ENCODE assay signal across 1 cellular context in the genomic region with DNA sequence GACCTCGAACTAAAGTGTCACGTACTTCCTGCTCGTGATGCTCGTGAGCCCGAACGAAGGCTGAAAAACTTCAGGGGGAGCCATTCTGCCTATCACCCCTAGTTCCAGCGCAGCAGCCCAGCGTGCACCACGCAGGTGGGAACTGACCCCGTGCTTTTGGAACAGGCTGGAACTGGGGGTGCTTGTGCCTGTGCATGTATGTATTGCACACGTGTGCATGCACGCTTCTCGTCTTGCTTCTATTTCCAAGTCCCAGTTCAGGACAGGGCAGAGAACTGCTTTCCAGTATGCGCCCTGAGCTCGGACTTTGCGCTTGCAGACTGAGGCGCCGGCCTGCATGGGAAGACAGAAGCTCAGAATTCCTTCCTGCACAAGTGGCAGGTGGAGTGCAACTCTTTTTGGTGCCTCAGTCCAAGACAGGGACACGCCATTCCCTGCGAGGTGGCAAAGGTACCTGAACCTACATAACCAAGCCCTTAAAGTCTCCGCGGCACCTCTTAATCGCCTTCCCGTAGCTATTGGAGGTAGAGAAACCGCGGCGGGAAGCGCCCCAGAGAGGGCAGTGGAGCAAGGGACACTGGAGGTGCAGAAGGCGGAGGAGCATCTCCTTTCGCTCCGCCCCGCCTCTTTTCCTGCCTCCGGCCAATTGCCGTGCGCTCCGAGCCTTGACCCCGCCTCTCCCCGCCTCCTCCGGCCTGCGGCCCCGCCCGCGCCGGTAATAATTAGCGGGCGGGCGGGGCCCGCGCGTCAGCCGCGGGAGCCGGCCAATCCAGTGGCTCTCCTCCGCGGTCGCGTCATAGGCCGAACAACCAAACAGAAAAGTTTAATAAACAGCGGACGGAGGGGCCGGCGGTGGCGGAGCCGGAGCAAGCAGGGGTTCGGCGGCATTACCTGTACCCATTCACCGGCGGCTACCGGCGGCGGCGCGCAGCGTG.
A peak's percentile ranks its signal among the peaks of the same experiment; 100 is the strongest.
TF ChIP-seq lines count a peak whose summit lies in the region.

A gene (plus strand): TSS at position 826 of the 935 bp plus-strand sequence. CDS start 60,669 bp downstream, outside the sequence.

TF ChIP-seq in K562, 482 proteins besides CTCF, POLR2A, EP300 and RAD21 (continued from another document):
- TF ChIP-seq, protein P1, sequence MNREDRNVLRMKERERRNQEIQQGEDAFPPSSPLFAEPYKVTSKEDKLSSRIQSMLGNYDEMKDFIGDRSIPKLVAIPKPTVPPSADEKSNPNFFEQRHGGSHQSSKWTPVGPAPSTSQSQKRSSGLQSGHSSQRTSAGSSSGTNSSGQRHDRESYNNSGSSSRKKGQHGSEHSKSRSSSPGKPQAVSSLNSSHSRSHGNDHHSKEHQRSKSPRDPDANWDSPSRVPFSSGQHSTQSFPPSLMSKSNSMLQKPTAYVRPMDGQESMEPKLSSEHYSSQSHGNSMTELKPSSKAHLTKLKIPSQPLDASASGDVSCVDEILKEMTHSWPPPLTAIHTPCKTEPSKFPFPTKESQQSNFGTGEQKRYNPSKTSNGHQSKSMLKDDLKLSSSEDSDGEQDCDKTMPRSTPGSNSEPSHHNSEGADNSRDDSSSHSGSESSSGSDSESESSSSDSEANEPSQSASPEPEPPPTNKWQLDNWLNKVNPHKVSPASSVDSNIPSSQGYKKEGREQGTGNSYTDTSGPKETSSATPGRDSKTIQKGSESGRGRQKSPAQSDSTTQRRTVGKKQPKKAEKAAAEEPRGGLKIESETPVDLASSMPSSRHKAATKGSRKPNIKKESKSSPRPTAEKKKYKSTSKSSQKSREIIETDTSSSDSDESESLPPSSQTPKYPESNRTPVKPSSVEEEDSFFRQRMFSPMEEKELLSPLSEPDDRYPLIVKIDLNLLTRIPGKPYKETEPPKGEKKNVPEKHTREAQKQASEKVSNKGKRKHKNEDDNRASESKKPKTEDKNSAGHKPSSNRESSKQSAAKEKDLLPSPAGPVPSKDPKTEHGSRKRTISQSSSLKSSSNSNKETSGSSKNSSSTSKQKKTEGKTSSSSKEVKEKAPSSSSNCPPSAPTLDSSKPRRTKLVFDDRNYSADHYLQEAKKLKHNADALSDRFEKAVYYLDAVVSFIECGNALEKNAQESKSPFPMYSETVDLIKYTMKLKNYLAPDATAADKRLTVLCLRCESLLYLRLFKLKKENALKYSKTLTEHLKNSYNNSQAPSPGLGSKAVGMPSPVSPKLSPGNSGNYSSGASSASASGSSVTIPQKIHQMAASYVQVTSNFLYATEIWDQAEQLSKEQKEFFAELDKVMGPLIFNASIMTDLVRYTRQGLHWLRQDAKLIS (CRISPR knock-in tag; IDR thresholded peaks at IDR 0.05), result 0 out of 2 replicates have a peak, but pooled peaks have one; percentile 69
- TF ChIP-seq, protein P2, sequence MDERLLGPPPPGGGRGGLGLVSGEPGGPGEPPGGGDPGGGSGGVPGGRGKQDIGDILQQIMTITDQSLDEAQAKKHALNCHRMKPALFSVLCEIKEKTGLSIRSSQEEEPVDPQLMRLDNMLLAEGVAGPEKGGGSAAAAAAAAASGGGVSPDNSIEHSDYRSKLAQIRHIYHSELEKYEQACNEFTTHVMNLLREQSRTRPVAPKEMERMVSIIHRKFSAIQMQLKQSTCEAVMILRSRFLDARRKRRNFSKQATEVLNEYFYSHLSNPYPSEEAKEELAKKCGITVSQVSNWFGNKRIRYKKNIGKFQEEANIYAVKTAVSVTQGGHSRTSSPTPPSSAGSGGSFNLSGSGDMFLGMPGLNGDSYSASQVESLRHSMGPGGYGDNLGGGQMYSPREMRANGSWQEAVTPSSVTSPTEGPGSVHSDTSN (CRISPR knock-in tag; IDR thresholded peaks at IDR 0.05; ENCODE audit: low read depth), result no peak
- TF ChIP-seq, protein P2 (tag; conservative IDR thresholded peaks at IDR 0.05; ENCODE audit: low read depth), result no peak
- TF ChIP-seq, protein P3, sequence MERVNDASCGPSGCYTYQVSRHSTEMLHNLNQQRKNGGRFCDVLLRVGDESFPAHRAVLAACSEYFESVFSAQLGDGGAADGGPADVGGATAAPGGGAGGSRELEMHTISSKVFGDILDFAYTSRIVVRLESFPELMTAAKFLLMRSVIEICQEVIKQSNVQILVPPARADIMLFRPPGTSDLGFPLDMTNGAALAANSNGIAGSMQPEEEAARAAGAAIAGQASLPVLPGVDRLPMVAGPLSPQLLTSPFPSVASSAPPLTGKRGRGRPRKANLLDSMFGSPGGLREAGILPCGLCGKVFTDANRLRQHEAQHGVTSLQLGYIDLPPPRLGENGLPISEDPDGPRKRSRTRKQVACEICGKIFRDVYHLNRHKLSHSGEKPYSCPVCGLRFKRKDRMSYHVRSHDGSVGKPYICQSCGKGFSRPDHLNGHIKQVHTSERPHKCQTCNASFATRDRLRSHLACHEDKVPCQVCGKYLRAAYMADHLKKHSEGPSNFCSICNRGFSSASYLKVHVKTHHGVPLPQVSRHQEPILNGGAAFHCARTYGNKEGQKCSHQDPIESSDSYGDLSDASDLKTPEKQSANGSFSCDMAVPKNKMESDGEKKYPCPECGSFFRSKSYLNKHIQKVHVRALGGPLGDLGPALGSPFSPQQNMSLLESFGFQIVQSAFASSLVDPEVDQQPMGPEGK (CRISPR knock-in tag; IDR thresholded peaks at IDR 0.05; ENCODE audit: borderline replicate concordance), result no peak
- TF ChIP-seq KAT2B (IDR thresholded peaks at IDR 0.05; ENCODE audit: low read depth, low read length) (no peak), ZNF695 (CRISPR knock-in tag; IDR thresholded peaks at IDR 0.05) (no peak), CTBP1 (IDR thresholded peaks at IDR 0.05; ENCODE audit: borderline replicate concordance) (peak; percentile 87), CHD2 (IDR thresholded peaks at IDR 0.05; ENCODE audit: low read depth, low read length) (no peak), MAFG (tag; conservative IDR thresholded peaks at IDR 0.05) (no peak), ZFP30 (CRISPR knock-in tag; IDR thresholded peaks at IDR 0.05; ENCODE audit: borderline replicate concordance) (no peak)
- TF ChIP-seq, protein P4, sequence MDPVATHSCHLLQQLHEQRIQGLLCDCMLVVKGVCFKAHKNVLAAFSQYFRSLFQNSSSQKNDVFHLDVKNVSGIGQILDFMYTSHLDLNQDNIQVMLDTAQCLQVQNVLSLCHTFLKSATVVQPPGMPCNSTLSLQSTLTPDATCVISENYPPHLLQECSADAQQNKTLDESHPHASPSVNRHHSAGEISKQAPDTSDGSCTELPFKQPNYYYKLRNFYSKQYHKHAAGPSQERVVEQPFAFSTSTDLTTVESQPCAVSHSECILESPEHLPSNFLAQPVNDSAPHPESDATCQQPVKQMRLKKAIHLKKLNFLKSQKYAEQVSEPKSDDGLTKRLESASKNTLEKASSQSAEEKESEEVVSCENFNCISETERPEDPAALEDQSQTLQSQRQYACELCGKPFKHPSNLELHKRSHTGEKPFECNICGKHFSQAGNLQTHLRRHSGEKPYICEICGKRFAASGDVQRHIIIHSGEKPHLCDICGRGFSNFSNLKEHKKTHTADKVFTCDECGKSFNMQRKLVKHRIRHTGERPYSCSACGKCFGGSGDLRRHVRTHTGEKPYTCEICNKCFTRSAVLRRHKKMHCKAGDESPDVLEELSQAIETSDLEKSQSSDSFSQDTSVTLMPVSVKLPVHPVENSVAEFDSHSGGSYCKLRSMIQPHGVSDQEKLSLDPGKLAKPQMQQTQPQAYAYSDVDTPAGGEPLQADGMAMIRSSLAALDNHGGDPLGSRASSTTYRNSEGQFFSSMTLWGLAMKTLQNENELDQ (CRISPR knock-in tag; IDR thresholded peaks at IDR 0.05; ENCODE audit: borderline replicate concordance), result no peak
